Comparison of ENCODE assay signal across 17 cellular contexts in genomic region chr2:30464544-30465170, GRCh38. TPM values are rescaled to one million over a fixed set of nuclear protein-coding genes. Genes with fewer than 3 reads are reported as not detected.
DNase-seq lines count a peak whose midpoint lies in the region; ATAC-seq and TF ChIP-seq lines count a peak whose summit lies in the region.
"Had no signal": no experiment of that assay in that cellular context is flagged by ENCODE, and none has a peak within 500 bp of the region (broad histone marks: within the 10 kb centered on the region; RNA-seq: fewer than 3 reads in every experiment).

No MANE protein-coding gene starts in this region.

- H3K4me1 ChIP-seq in heart right ventricle (peaks cover 0 to 40% (median 14%) of the 10 kb centered on the region in 9 donors), right lobe of liver (peaks cover 0 to 7% (median 1%) of the 10 kb centered on the region in 4 donors)

- no peaks in the 10 kb centered on the region for H3K9me3 Mint-ChIP-seq in activated T-helper 17 cell treated with anti-CD3 and anti-CD28 coated beads, Interleukin-2, amount 50 U/mL, for 72 hours
- H3K9me3 Mint-ChIP-seq in type B pancreatic cell: no peaks in the 10 kb centered on the region
- H3K9me3 Mint-ChIP-seq: activated T-cell treated with anti-CD3 and anti-CD28 coated beads, Interleukin-2, amount 50 U/mL, for 4 hours; dendritic cell treated with granulocyte-macrophage colony-stimulating factor and Interleukin-4, amounts not matched to agents 40 ng/mL and 50 ng/mL, for 4 days had no signal

- H3K9me3 ChIP-seq in heart right ventricle (peaks cover 0 to 18% (median 0%) of the 10 kb centered on the region in 11 donors), right lobe of liver (no peaks in the 10 kb centered on the region)

- peak overlapping the region; percentile 30 for H3K4me3 Mint-ChIP-seq in activated T-helper 17 cell treated with anti-CD3 and anti-CD28 coated beads, Interleukin-2, amount 50 U/mL, for 72 hours
- H3K4me3 Mint-ChIP-seq in type B pancreatic cell: no peak overlapping the region
- H3K4me3 Mint-ChIP-seq: activated T-cell treated with anti-CD3 and anti-CD28 coated beads, Interleukin-2, amount 50 U/mL, for 4 hours; dendritic cell treated with granulocyte-macrophage colony-stimulating factor and Interleukin-4, amounts not matched to agents 40 ng/mL and 50 ng/mL, for 4 days had no signal

- ATAC-seq in heart right ventricle: peak in 1 of 8 donors; percentile 22
- no peak for ATAC-seq in Right ventricle myocardium superior (ENCODE audit: poor library complexity)
- ATAC-seq in activated T-helper 17 cell treated with anti-CD3 and anti-CD28 coated beads, Interleukin-2, amount 50 U/mL, for 72 hours (replicated peaks): no peak
- ATAC-seq in right lobe of liver: peak; percentile 74 to 91 (median 86)
- ATAC-seq in GM19351 (IDR thresholded peaks at IDR 0.05; ENCODE audit: unreplicated experiment): no peak
- ATAC-seq: activated T-cell treated with anti-CD3 and anti-CD28 coated beads, Interleukin-2, amount 50 U/mL, for 4 hours had no signal

- H3K27me3 ChIP-seq in heart right ventricle (no peaks in the 10 kb centered on the region), right lobe of liver (no peaks in the 10 kb centered on the region)

- H3K36me3 ChIP-seq in heart right ventricle: no peaks in the 10 kb centered on the region
- H3K36me3 ChIP-seq in right lobe of liver: no peaks in the 10 kb centered on the region
- H3K36me3 ChIP-seq: HAP-1 had no signal

- TF ChIP-seq CTCF in heart right ventricle (IDR thresholded peaks at IDR 0.05): no peak
- TF ChIP-seq CTCF in right lobe of liver (IDR thresholded peaks at IDR 0.05): no peak
- TF ChIP-seq CTCF in type B pancreatic cell (conservative IDR thresholded peaks at IDR 0.05): no peak

- H3K36me3 Mint-ChIP-seq in activated T-helper 17 cell treated with anti-CD3 and anti-CD28 coated beads, Interleukin-2, amount 50 U/mL, for 72 hours (ENCODE audit: low read depth): no peaks in the 10 kb centered on the region
- peaks cover 5% of the 10 kb centered on the region for H3K36me3 Mint-ChIP-seq in type B pancreatic cell

- TF ChIP-seq POLR2A in right lobe of liver (IDR thresholded peaks at IDR 0.05): no peak

- no peak for DNase-seq in heart right ventricle
- no peak for DNase-seq in Right ventricle myocardium superior
- no peak for DNase-seq in right lobe of liver
- DNase-seq in type B pancreatic cell (ENCODE audit: extremely low spot score, unreplicated experiment): no peak
- DNase-seq in activated T-cell treated with anti-CD3 and anti-CD28 coated beads, Interleukin-2, amount 50 U/mL, for 48 hours: no peak
- no peak for DNase-seq in DMS153 treated with DMSO at 0.1 percent for 48 hours (lab: John Stamatoyannopoulos, UW; ENCODE audit: unreplicated experiment)
- DNase-seq: activated T-cell treated with anti-CD3 and anti-CD28 coated beads, Interleukin-2, amount 50 U/mL, for 4 hours; NCI-H1436 treated with DMSO at 0.1 percent for 48 hours; NCI-H526; stimulated activated naive CD4-positive, alpha-beta T cell treated with Interleukin-2 at 50 U/mL for 16 hours; T-helper 2 cell had no signal

- intact Hi-C loops in heart right ventricle (cut with DNase I) (no loop called here), Right ventricle myocardium superior (cut with DNase I) (no loop called here), right lobe of liver (cut with DNase I) (no loop called here)

- H3K27me3 Mint-ChIP-seq in activated T-helper 17 cell treated with anti-CD3 and anti-CD28 coated beads, Interleukin-2, amount 50 U/mL, for 72 hours: no peaks in the 10 kb centered on the region
- H3K27me3 Mint-ChIP-seq in type B pancreatic cell: no peaks in the 10 kb centered on the region
- H3K27me3 Mint-ChIP-seq: dendritic cell treated with granulocyte-macrophage colony-stimulating factor and Interleukin-4, amounts not matched to agents 40 ng/mL and 50 ng/mL, for 4 days had no signal

- 74 to 76% methylated on average over 4 of the region's 4 CpGs for WGBS in heart right ventricle, 2 donors
- 47% methylated on average over 4 of the region's 4 CpGs for WGBS in right lobe of liver (ENCODE audit: insufficient coverage, low coverage, low lambda C conversion rate, missing lambda C conversion rate)

- peak overlapping the region; percentile 78 for H3K27ac Mint-ChIP-seq in activated T-helper 17 cell treated with anti-CD3 and anti-CD28 coated beads, Interleukin-2, amount 50 U/mL, for 72 hours
- H3K27ac Mint-ChIP-seq in type B pancreatic cell: peak overlapping the region; percentile 7
- H3K27ac Mint-ChIP-seq: dendritic cell treated with granulocyte-macrophage colony-stimulating factor and Interleukin-4, amounts not matched to agents 40 ng/mL and 50 ng/mL, for 4 days had no signal

- H3K27ac ChIP-seq in heart right ventricle: peak overlapping the region in 9 of 10 donors; percentile 15 to 87 (median 47)
- peak overlapping the region in 1 of 3 donors; percentile 26 for H3K27ac ChIP-seq in right lobe of liver
- H3K27ac ChIP-seq: KMS-11 had no signal

- peaks cover 10% of the 10 kb centered on the region for H3K4me1 Mint-ChIP-seq in activated T-helper 17 cell treated with anti-CD3 and anti-CD28 coated beads, Interleukin-2, amount 50 U/mL, for 72 hours
- H3K4me1 Mint-ChIP-seq in type B pancreatic cell (ENCODE audit: unreplicated experiment): no peaks in the 10 kb centered on the region

- H3K4me3 ChIP-seq in heart right ventricle (peak overlapping the region in 4 of 10 donors; percentile 1 to 24 (median 14)), right lobe of liver (no peak overlapping the region)
- H3K4me3 ChIP-seq: HAP-1, lung had no signal

RNA-seq across cellular contexts. Expression of gene LCLAT1, which starts 17.6 kb away (rescaled TPM):
- total RNA-seq in heart right ventricle: 10 to 100 TPM; 26.6 to 56.4 (median 44.9) TPM
- polyA plus RNA-seq in heart right ventricle: 1 to 10 TPM; 8.0 to 8.5 TPM
- total RNA-seq in Right ventricle myocardium superior: 26.3 TPM
- 10 to 100 TPM; 14.5 to 18.0 TPM for total RNA-seq in activated T-helper 17 cell treated with anti-CD3 and anti-CD28 coated beads, Interleukin-2, amount 50 U/mL, for 72 hours
- 10 to 100 TPM; 11.1 to 14.0 (median 12.0) TPM for total RNA-seq in right lobe of liver
- total RNA-seq in type B pancreatic cell (ENCODE audit: low replicate concordance): 26.9 and 29.0 TPM in 2 replicates

Comparison
In these comparisons a context has a peak if more than half of its experiments do, and no peak if none do; other contexts are left out.
1. ATAC-seq: peak in right lobe of liver (4 of 4); none in Right ventricle myocardium superior (single experiment), activated T-helper 17 cell treated with anti-CD3 and anti-CD28 coated beads, Interleukin-2, amount 50 U/mL, for 72 hours (single experiment) and GM19351 (single experiment).